7 cellular contexts compared by ENCODE assay signal in genomic region chr15:21272176-21272982, GRCh38.
DNase-seq lines count a peak whose midpoint lies in the region; ATAC-seq, FAIRE-seq and TF ChIP-seq lines count a peak whose summit lies in the region.
"Not testable (repeated sequence)": the region's sequence is repeated elsewhere in the genome, so short reads cannot be mapped to it uniquely, and the experiment has no call there.

No MANE protein-coding gene starts in this region.

- H3K4me3 ChIP-seq in lower lobe of right lung = not testable (repeated sequence)

- not testable (repeated sequence) for H3K27ac ChIP-seq in lower lobe of right lung

- H3K27me3 ChIP-seq in lower lobe of right lung (ENCODE audit: low read depth) = not testable (repeated sequence)

- intact Hi-C loops in lower lobe of right lung (cut with DNase I) = not testable (repeated sequence)

- not testable (repeated sequence) for H3K9me3 ChIP-seq in lower lobe of right lung

- H3K36me3 ChIP-seq in lower lobe of right lung = not testable (repeated sequence)

- peak; percentile 44 for ATAC-seq in GM18858 (IDR thresholded peaks at IDR 0.05; ENCODE audit: unreplicated experiment)
- peak; percentile 49 for ATAC-seq in GM21619 (IDR thresholded peaks at IDR 0.05; ENCODE audit: unreplicated experiment)
- ATAC-seq in HG02981 (IDR thresholded peaks at IDR 0.05; ENCODE audit: unreplicated experiment) = peak; percentile 43
- peak; percentile 39 for ATAC-seq in HG03575 (IDR thresholded peaks at IDR 0.05; ENCODE audit: extremely low read depth, insufficient number of reproducible peaks, low FRiP score, unreplicated experiment)
- ATAC-seq in lower lobe of right lung = peak; percentile 3 to 24

- FAIRE-seq in endometrium (lab: Jason Lieb, UNC) = peak; percentile 92

- not testable (repeated sequence) for H3K4me1 ChIP-seq in lower lobe of right lung

- peak; percentile 2 for DNase-seq in SK-N-DZ (ENCODE audit: low spot score)
- DNase-seq in lower lobe of right lung = not testable (repeated sequence)

- not testable (repeated sequence) for TF ChIP-seq CTCF in lower lobe of right lung (IDR thresholded peaks at IDR 0.05)
